8 cellular contexts compared by ENCODE assay signal in genomic region chr3:77039606-77040553, GRCh38. TPM values are rescaled to one million over a fixed set of nuclear protein-coding genes. Genes with fewer than 3 reads are reported as not detected.
A peak's percentile ranks its signal among the peaks of the same experiment; 100 is the strongest.
DNase-seq lines count a peak whose midpoint lies in the region; ATAC-seq lines count a peak whose summit lies in the region.

A gene with protein sequence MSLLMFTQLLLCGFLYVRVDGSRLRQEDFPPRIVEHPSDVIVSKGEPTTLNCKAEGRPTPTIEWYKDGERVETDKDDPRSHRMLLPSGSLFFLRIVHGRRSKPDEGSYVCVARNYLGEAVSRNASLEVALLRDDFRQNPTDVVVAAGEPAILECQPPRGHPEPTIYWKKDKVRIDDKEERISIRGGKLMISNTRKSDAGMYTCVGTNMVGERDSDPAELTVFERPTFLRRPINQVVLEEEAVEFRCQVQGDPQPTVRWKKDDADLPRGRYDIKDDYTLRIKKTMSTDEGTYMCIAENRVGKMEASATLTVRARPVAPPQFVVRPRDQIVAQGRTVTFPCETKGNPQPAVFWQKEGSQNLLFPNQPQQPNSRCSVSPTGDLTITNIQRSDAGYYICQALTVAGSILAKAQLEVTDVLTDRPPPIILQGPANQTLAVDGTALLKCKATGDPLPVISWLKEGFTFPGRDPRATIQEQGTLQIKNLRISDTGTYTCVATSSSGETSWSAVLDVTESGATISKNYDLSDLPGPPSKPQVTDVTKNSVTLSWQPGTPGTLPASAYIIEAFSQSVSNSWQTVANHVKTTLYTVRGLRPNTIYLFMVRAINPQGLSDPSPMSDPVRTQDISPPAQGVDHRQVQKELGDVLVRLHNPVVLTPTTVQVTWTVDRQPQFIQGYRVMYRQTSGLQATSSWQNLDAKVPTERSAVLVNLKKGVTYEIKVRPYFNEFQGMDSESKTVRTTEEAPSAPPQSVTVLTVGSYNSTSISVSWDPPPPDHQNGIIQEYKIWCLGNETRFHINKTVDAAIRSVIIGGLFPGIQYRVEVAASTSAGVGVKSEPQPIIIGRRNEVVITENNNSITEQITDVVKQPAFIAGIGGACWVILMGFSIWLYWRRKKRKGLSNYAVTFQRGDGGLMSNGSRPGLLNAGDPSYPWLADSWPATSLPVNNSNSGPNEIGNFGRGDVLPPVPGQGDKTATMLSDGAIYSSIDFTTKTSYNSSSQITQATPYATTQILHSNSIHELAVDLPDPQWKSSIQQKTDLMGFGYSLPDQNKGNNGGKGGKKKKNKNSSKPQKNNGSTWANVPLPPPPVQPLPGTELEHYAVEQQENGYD (N-terminal part only) (plus strand): TSS chr3:77040099. CDS start chr3:77040786, 687 bp downstream.

- H3K9ac ChIP-seq in endocrine pancreas (ENCODE audit: control insufficient read depth, insufficient read depth, low read length), result peak within 1 kb of the TSS; percentile 93

- no peaks in the 10 kb centered on the region for H3K27me3 ChIP-seq in endocrine pancreas (ENCODE audit: control insufficient read depth, insufficient read depth, low read length)

- DNase-seq in ELF-1 (ENCODE audit: low read depth, low spot score) (peak; percentile 49), NCI-H524 treated with DMSO at 0.1 percent for 48 hours (lab: John Stamatoyannopoulos, UW) (peak; percentile 24), mucosa of gallbladder (ENCODE audit: low spot score) (peak; percentile 13), T-helper 2 cell (no peak), T-cell (no peak)

- peaks cover 0 to 2% (median 0%) of the 10 kb centered on the region in 3 donors for H3K4me1 Mint-ChIP-seq in T-cell

- H3K4me3 ChIP-seq in endocrine pancreas (ENCODE audit: control insufficient read depth, insufficient read depth, low read length), result peak within 1 kb of the TSS; percentile 98

- POLR2A ChIA-PET in T-cell (lab: Charles Lee), result no interaction called here

- CTCF ChIA-PET in T-cell (lab: Charles Lee), result no interaction called here

- ATAC-seq in activated CD4-positive, CD25-positive, alpha-beta regulatory T cell treated with anti-CD3 and anti-CD28 coated beads, Interleukin-2, amount 50 U/mL, for 24 hours, result no peak
- ATAC-seq in HG02938 (IDR thresholded peaks at IDR 0.05; ENCODE audit: unreplicated experiment), result no peak
- ATAC-seq in T-cell (replicated peaks in 1 of 4), result no peak

- peaks cover 10% of the 10 kb centered on the region for H3K4me1 ChIP-seq in endocrine pancreas (ENCODE audit: control insufficient read depth, insufficient read depth, low read length)

- peak within 1 kb of the TSS in 1 of 2 donors; percentile 59 for H3K27ac Mint-ChIP-seq in T-cell

- H3K4me3 Mint-ChIP-seq in T-cell, result no peak within 1 kb of the TSS

- H3K27me3 Mint-ChIP-seq in T-cell, result peaks cover 17 to 32% of the 10 kb centered on the region in 2 donors

- H3K36me3 ChIP-seq in endocrine pancreas (ENCODE audit: control insufficient read depth, insufficient read depth, low read length), result no peaks in the 10 kb centered on the region

- no peaks in the 10 kb centered on the region for H3K9me3 ChIP-seq in endocrine pancreas (ENCODE audit: control insufficient read depth, low read length)

- no peaks in the 10 kb centered on the region for H3K36me3 Mint-ChIP-seq in T-cell

- peaks cover 0 to 4% (median 0%) of the 10 kb centered on the region in 3 donors for H3K9me3 Mint-ChIP-seq in T-cell

RNA-seq across cellular contexts. Expression of the gene that starts here (rescaled TPM):
- total RNA-seq in mucosa of gallbladder (2.8 TPM), T-cell (not detected)

Comparison
In these comparisons a context has a peak if more than half of its experiments do, and no peak if none do; other contexts are left out.
1. DNase-seq: peak in ELF-1 (single experiment), NCI-H524 treated with DMSO at 0.1 percent for 48 hours (single experiment) and mucosa of gallbladder (single experiment); none in T-helper 2 cell (0 of 5) and T-cell (0 of 34).